Comparison of ENCODE assay signal across 10 cellular contexts in genomic region chr21:37208741-37209225, GRCh38. TPM values are rescaled to one million over a fixed set of nuclear protein-coding genes. Genes with fewer than 3 reads are reported as not detected.
DNase-seq lines count a peak whose midpoint lies in the region; ATAC-seq and TF ChIP-seq lines count a peak whose summit lies in the region.
"Had no signal": no experiment of that assay in that cellular context is flagged by ENCODE, and none has a peak within 500 bp of the region (broad histone marks: within the 10 kb centered on the region; RNA-seq: fewer than 3 reads in every experiment).

No MANE protein-coding gene starts in this region.

- DNase-seq in Ammon's horn (ENCODE audit: low spot score) = peak; percentile 37
- DNase-seq in left ventricle myocardium inferior = no peak
- no peak for DNase-seq in OCI-M1 (lab: John Stamatoyannopoulos, UW)
- DNase-seq in stimulated activated CD4-positive, alpha-beta T cell treated with anti-CD3 and anti-CD28 coated beads, Interleukin-12 subunit alpha, Interleukin-12 subunit beta, amount 100 ng/mL, for 4 hours = no peak
- DNase-seq in hippocampal formation (lab: John Stamatoyannopoulos, UW) = no peak
- DNase-seq: NCI-H1694 had no signal

- H3K36me3 ChIP-seq in left ventricle myocardium inferior = no peaks in the 10 kb centered on the region

- intact Hi-C loops in left ventricle myocardium inferior (cut with micrococcal nuclease) = no loop called here

- TF ChIP-seq CTCF in left ventricle myocardium inferior (IDR thresholded peaks at IDR 0.05; ENCODE audit: borderline replicate concordance) = no peak

- H3K9me3 ChIP-seq in left ventricle myocardium inferior (replicated peaks) = no peaks in the 10 kb centered on the region

- peak overlapping the region; percentile 87 for H3K27ac ChIP-seq in left ventricle myocardium inferior (replicated peaks)
- H3K27ac ChIP-seq: VCaP had no signal

- no peaks in the 10 kb centered on the region for H3K27me3 ChIP-seq in left ventricle myocardium inferior (ENCODE audit: low read depth)

- peak; percentile 36 for ATAC-seq in GM19395 (IDR thresholded peaks at IDR 0.05; ENCODE audit: unreplicated experiment)
- ATAC-seq in HG03139 (IDR thresholded peaks at IDR 0.05; ENCODE audit: unreplicated experiment) = peak; percentile 26
- ATAC-seq in HG02970 (IDR thresholded peaks at IDR 0.05; ENCODE audit: low FRiP score, unreplicated experiment) = no peak

- H3K4me1 ChIP-seq in left ventricle myocardium inferior = peaks cover 44% of the 10 kb centered on the region

- peak overlapping the region; percentile 51 for H3K4me3 ChIP-seq in left ventricle myocardium inferior

RNA-seq across cellular contexts. Expression of gene VPS26C, which starts 58.4 kb away (rescaled TPM):
- total RNA-seq in left ventricle myocardium inferior = 54.2 TPM
